In the genomic region with DNA sequence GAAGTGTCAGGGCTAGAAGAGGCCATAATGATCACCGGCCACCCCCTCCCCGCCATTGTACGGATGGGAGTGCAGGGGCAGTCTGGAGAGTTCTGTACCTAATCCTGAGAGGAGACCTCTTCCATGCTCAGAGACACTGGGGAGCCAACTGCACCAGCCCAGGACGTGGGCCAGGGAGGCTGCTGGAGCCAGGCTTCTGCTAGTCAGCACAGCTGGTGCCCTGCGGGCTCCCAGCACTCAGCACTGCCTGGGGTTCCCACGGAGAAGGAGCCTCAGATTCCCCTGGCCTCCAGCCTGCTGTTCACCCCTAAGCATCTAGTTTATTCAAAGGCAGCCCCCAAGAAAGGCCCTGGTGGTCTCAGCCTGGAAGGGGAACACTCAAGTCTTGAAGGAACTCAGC, we compare ENCODE assay signal across 29 cellular contexts.
"Had no signal": no experiment of that assay in that cellular context is flagged by ENCODE, and none has a peak within 500 bp of the region (broad histone marks: within the 10 kb centered on the region; RNA-seq: fewer than 3 reads in every experiment).

No MANE protein-coding gene starts in this region.

- H3K9me3 ChIP-seq: adrenal gland, body of pancreas, breast epithelium, Peyer's patch, SJSA1, SK-N-SH had no signal

- H3K36me3 ChIP-seq: adrenal gland, breast epithelium, Peyer's patch, SJSA1 had no signal

- H3K27ac ChIP-seq: body of pancreas, breast epithelium, Peyer's patch, SJSA1 had no signal

- H3K4me2 ChIP-seq: SK-N-SH had no signal

- H3K27me3 ChIP-seq: adrenal gland, body of pancreas, breast epithelium, Peyer's patch had no signal

- H3K4me3 ChIP-seq: adrenal gland, body of pancreas, breast epithelium, Peyer's patch, SJSA1 had no signal

- DNase-seq: activated B cell treated with CpG ODN at 0.5 μM for 24 hours; activated CD4-positive, alpha-beta memory T cell treated with anti-CD3 and anti-CD28 coated beads for 36 hours; activated CD4-positive, alpha-beta T cell treated with anti-CD3 and anti-CD28 coated beads for 4 hours; activated CD4-positive, alpha-beta T cell treated with anti-CD3 and anti-CD28 coated beads, Interleukin-2, amount 50 U/mL, for 1 hour; activated CD4-positive, CD25-positive, alpha-beta regulatory T cell treated with anti-CD3 and anti-CD28 coated beads, Interleukin-2, amount 50 U/mL, for 72 hours; activated CD8-positive, alpha-beta memory T cell treated with anti-CD3 and anti-CD28 coated beads, Interleukin-2, amount 50 U/mL, for 4 hours; activated gamma-delta T cell treated with Interleukin-2 at 50 U/mL for 16 hours; activated naive CD4-positive, alpha-beta T cell treated with anti-CD3 and anti-CD28 coated beads for 36 hours; activated T-cell treated with anti-CD3 and anti-CD28 coated beads for 4 hours; activated T-cell treated with anti-CD3 and anti-CD28 coated beads, Interleukin-2, amount 50 U/mL, for 4 hours; adrenal gland; body of pancreas; Karpas-422; NCI-H1048; NCI-H1105 treated with DMSO at 0.1 percent for 48 hours; NCI-H1436; NCI-H1694; NCI-H1930; NCI-H2081 treated with DMSO at 0.1 percent for 48 hours; NCI-H345; NCI-H524 treated with DMSO at 0.1 percent for 48 hours; PC-3; Peyer's patch; RPMI8226; SHP77 treated with DMSO at 0.1 percent for 48 hours; SK-N-SH had no signal

- ATAC-seq: activated naive CD4-positive, alpha-beta T cell treated with anti-CD3 and anti-CD28 coated beads, Interleukin-2, amount 50 U/mL, for 72 hours; activated T-cell treated with anti-CD3 and anti-CD28 coated beads, Interleukin-2, amount 50 U/mL, for 4 hours; body of pancreas; PC-3 had no signal

- H3K4me1 ChIP-seq: body of pancreas, breast epithelium, Peyer's patch, SJSA1 had no signal

- H3K9ac ChIP-seq: SK-N-SH had no signal
